Comparison of ENCODE assay signal across 20 cellular contexts in the genomic region with DNA sequence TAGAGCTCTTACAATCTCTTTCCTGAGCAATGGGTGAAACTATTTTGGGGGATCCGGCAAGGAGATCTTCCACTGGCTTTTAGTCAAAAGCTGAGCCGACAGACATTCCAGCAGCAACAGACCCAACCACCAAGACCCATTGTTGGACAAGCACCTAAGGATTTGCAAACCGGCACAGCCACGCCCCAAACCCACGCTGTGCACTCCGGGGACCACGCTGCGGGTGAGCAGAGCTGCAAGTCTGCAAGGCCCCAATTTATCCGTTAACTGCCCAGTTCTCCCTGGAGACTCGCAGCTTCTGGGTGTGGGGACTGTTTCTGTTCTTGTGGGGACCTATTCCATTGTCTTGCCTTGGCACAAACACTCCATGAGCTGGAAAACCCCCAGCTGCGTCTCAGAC.
"Had no signal": no experiment of that assay in that cellular context is flagged by ENCODE, and none has a peak within 500 bp of the region (broad histone marks: within the 10 kb centered on the region; RNA-seq: fewer than 3 reads in every experiment).

No MANE protein-coding gene starts in this region.

- H3K27ac ChIP-seq: dorsolateral prefrontal cortex, heart left ventricle, parathyroid adenoma, psoas muscle, right lobe of liver, stomach, thoracic aorta, uterus had no signal

- DNase-seq: cortex of kidney; dorsolateral prefrontal cortex; effector CD8-positive, alpha-beta T cell; heart left ventricle; hippocampal formation; mammary epithelial cell; naive thymus-derived CD4-positive, alpha-beta T cell; nephron progenitor cell; occipital lobe; psoas muscle; retina; right lobe of liver; stimulated activated CD4-positive, alpha-beta T cell treated with anti-CD3 and anti-CD28 coated beads, Interleukin-2, amount 100 ng/mL, for 24 hours; stimulated activated naive CD4-positive, alpha-beta T cell; stomach; substantia nigra; trophoblast cell; uterus had no signal

- H3K27me3 ChIP-seq: right lobe of liver, stomach, uterus had no signal

- H3K4me3 Mint-ChIP-seq: naive thymus-derived CD4-positive, alpha-beta T cell; nephron progenitor cell had no signal

- H3K4me3 ChIP-seq: dorsolateral prefrontal cortex, heart left ventricle, psoas muscle, right lobe of liver, stomach, thoracic aorta, uterus had no signal

- H3K9me3 ChIP-seq: psoas muscle, right lobe of liver, stomach, thoracic aorta, uterus had no signal

- H3K36me3 ChIP-seq: heart left ventricle, right lobe of liver, stomach, thoracic aorta, uterus had no signal

- H3K27ac Mint-ChIP-seq: naive thymus-derived CD4-positive, alpha-beta T cell; nephron progenitor cell had no signal

- H3K79me2 ChIP-seq: parathyroid adenoma had no signal

- H2AFZ ChIP-seq: parathyroid adenoma had no signal

- H3K4me1 ChIP-seq: heart left ventricle, parathyroid adenoma, psoas muscle, right lobe of liver, stomach, uterus had no signal

- ATAC-seq: heart left ventricle; naive thymus-derived CD4-positive, alpha-beta T cell; psoas muscle; right lobe of liver had no signal
